Comparison of ENCODE assay signal across 10 cellular contexts in genomic region chr2:160920791-160921303, GRCh38.
DNase-seq lines count a peak whose midpoint lies in the region; ATAC-seq and TF ChIP-seq lines count a peak whose summit lies in the region.
"Had no signal": no experiment of that assay in that cellular context is flagged by ENCODE, and none has a peak within 500 bp of the region (broad histone marks: within the 10 kb centered on the region; RNA-seq: fewer than 3 reads in every experiment).

No MANE protein-coding gene starts in this region.

- no peaks in the 10 kb centered on the region for H3K36me3 ChIP-seq in BJ (ENCODE audit: control insufficient read depth, insufficient read depth, low read length)
- H3K36me3 ChIP-seq in adipocyte (ENCODE audit: control insufficient read depth, insufficient read depth, low read length, severe bottlenecking): no peaks in the 10 kb centered on the region
- no peaks in the 10 kb centered on the region for H3K36me3 ChIP-seq in heart right ventricle
- no peaks in the 10 kb centered on the region for H3K36me3 ChIP-seq in psoas muscle (ENCODE audit: insufficient read depth in 1 of 2, low read depth in 1 of 2)

- CTCF ChIA-PET in BJ (lab: Yijun Ruan, JAX): interaction anchor here (1.0 kb wide), 1 partner anchor 10 kb away, joined by 3 read pairs; no protein-coding TSS in a partner anchor

- POLR2A ChIA-PET in BJ (lab: Charles Lee): no interaction called here

- peak overlapping the region; percentile 3 to 62 (median 43) for H3K27ac ChIP-seq in heart right ventricle
- H3K27ac ChIP-seq in psoas muscle: no peak overlapping the region

- TF ChIP-seq CTCF in BJ (IDR thresholded peaks at IDR 0.05; ENCODE audit: insufficient read depth, low read depth, low read length) (no peak), heart right ventricle (IDR thresholded peaks at IDR 0.05) (no peak), psoas muscle (IDR thresholded peaks at IDR 0.05) (no peak)

- H3K27me3 ChIP-seq in BJ (ENCODE audit: control insufficient read depth, insufficient read depth, low read length) (no peaks in the 10 kb centered on the region), adipocyte (replicated peaks; ENCODE audit: control insufficient read depth, insufficient read depth, low read length) (no peaks in the 10 kb centered on the region), heart right ventricle (no peaks in the 10 kb centered on the region), psoas muscle (ENCODE audit: insufficient read depth in 3 of 3, low read length in 2 of 3) (no peaks in the 10 kb centered on the region)

- intact Hi-C loops in heart right ventricle (cut with DNase I) (loop anchor here in 1 of 10 donors (5.0 kb wide), 1 partner anchor 36 kb away; no protein-coding TSS in a partner anchor), psoas muscle (cut with DNase I) (loop anchor here in 1 of 2 donors (10.0 kb wide), 1 partner anchor 56 kb away; no protein-coding TSS in a partner anchor)

- no peaks in the 10 kb centered on the region for H3K9me3 ChIP-seq in adipocyte (ENCODE audit: control insufficient read depth, low read length)
- no peaks in the 10 kb centered on the region for H3K9me3 ChIP-seq in heart right ventricle
- no peaks in the 10 kb centered on the region for H3K9me3 ChIP-seq in psoas muscle

- peak overlapping the region; percentile 76 for H3K9ac ChIP-seq in adipocyte (ENCODE audit: low read length)

- H3K4me3 ChIP-seq in BJ (ENCODE audit: low read depth, low read length): no peak overlapping the region
- H3K4me3 ChIP-seq in adipocyte (ENCODE audit: low read length): peak overlapping the region; percentile 61
- no peak overlapping the region for H3K4me3 ChIP-seq in heart right ventricle
- H3K4me3 ChIP-seq in psoas muscle: no peak overlapping the region

- DNase-seq in BJ (ENCODE audit: low read depth): peak; percentile 98
- peak; percentile 98 for DNase-seq in adipocyte (ENCODE audit: low read depth)
- DNase-seq in heart right ventricle: peak; percentile 20 to 34
- peak; percentile 31 to 54 for DNase-seq in psoas muscle
- no peak for DNase-seq in C1 segment of cervical spinal cord (lab: John Stamatoyannopoulos, UW)
- no peak for DNase-seq in RKO (ENCODE audit: low spot score)
- DNase-seq in NCI-H748 (lab: John Stamatoyannopoulos, UW; ENCODE audit: unreplicated experiment): no peak
- DNase-seq: CD4-positive, alpha-beta memory T cell; NCI-H1694 had no signal

- peak in 7 of 8 donors; percentile 65 to 79 (median 70) for ATAC-seq in heart right ventricle
- ATAC-seq in psoas muscle: peak; percentile 52 to 75 (median 58)
- no peak for ATAC-seq in HG03135 (IDR thresholded peaks at IDR 0.05; ENCODE audit: unreplicated experiment)

- WGBS in heart right ventricle, 2 donors: 44 to 57% methylated on average over 8 of the region's 8 CpGs
- 8 to 22% (median 16%) methylated on average over 8 of the region's 8 CpGs for WGBS in psoas muscle, 3 donors

- H3K4me1 ChIP-seq in adipocyte (ENCODE audit: control insufficient read depth, insufficient read depth, low read length) (peaks cover 31% of the 10 kb centered on the region), heart right ventricle (peaks cover 0 to 40% (median 19%) of the 10 kb centered on the region in 9 donors), psoas muscle (peaks cover 9% of the 10 kb centered on the region)

Comparison
In these comparisons a context has a peak if more than half of its experiments do, and no peak if none do; other contexts are left out.
1. DNase-seq: peak in BJ (single experiment), adipocyte (single experiment), heart right ventricle (2 of 2) and psoas muscle (2 of 2); none in C1 segment of cervical spinal cord (0 of 14), RKO (single experiment) and NCI-H748 (single experiment).